Comparison of ENCODE assay signal across 9 cellular contexts in the genomic region with DNA sequence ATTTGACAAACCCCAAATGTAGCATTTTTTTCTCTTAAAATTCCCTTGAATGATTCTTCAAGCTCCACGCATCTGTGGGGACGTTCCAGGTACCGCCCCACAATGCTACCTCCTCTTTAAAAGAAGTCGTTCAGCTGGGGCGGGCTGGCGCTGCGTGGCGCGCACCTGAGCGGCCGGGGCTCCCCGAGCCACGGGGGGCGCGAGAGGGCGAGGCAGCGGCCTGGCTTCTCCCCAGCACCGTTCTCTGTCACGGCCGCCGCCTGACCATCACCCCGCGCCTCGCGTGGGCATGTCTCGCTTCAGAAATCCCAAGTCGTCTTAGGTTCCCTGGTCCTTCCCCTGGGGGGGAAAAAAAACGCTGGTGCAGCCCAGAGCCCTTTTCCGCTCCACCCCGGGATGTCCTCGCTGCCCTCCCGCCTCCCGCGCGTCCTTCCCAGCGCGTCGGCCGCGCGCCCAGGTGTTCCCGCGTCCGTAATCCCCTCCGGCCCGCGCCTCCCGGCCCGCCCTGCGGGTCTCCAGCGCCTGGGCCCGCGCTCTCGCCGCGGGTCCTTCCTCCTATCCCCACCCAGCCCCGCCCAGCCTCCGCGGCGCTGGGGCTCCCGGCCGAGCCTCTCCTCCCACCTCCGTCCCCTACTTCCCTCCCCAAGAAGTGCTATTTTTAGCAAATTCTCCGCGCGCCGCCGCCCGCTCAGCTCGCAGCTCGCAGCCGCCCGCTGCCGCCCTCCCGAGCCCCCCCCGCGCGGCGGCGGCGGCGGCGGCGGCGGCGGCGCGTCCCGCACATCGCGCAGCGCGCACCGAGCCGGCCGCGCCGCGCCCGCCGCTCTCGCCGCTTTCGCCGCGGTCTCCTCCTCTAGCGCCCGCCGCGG. TPM values are rescaled to one million over a fixed set of nuclear protein-coding genes. Genes with fewer than 3 reads are reported as not detected.
A peak's percentile ranks its signal among the peaks of the same experiment; 100 is the strongest.
DNase-seq lines count a peak whose midpoint lies in the region; ATAC-seq and TF ChIP-seq lines count a peak whose summit lies in the region.
"Had no signal": no experiment of that assay in that cellular context is flagged by ENCODE, and none has a peak within 500 bp of the region (broad histone marks: within the 10 kb centered on the region; RNA-seq: fewer than 3 reads in every experiment).

No MANE protein-coding gene starts in this region.

- peak; percentile 19 for ATAC-seq in activated CD4-positive, alpha-beta T cell treated with anti-CD3 and anti-CD28 coated beads for 36 hours
- ATAC-seq in sciatic nerve, result peak; percentile 53
- ATAC-seq in GM19395 (IDR thresholded peaks at IDR 0.05; ENCODE audit: unreplicated experiment), result no peak
- ATAC-seq in GM19023 (IDR thresholded peaks at IDR 0.05; ENCODE audit: unreplicated experiment), result no peak

- H3K4me1 ChIP-seq in iPS-15b (ENCODE audit: control insufficient read depth, insufficient read depth, low read length), result no peaks in the 10 kb centered on the region

- peaks cover 6% of the 10 kb centered on the region for H3K9me3 Mint-ChIP-seq in activated CD4-positive, alpha-beta T cell treated with anti-CD3 and anti-CD28 coated beads for 36 hours (ENCODE audit: low read depth)

- no peaks in the 10 kb centered on the region for H3K36me3 ChIP-seq in iPS-15b (ENCODE audit: control insufficient read depth, insufficient read depth, low read length)
- H3K36me3 ChIP-seq: adrenal gland had no signal

- CTCF ChIA-PET in activated CD4-positive, alpha-beta T cell treated with anti-CD3 and anti-CD28 coated beads for 36 hours (lab: Charles Lee), result interaction anchor here (0.6 to 1.6 kb wide), 3 partner anchors 8 to 316 kb away, joined by 3 to 6 read pairs (median 5); no protein-coding TSS in a partner anchor

- POLR2A ChIA-PET in activated CD4-positive, alpha-beta T cell treated with anti-CD3 and anti-CD28 coated beads for 36 hours (lab: Charles Lee), result no interaction called here

- peak; percentile 16 for DNase-seq in activated CD4-positive, alpha-beta T cell treated with anti-CD3 and anti-CD28 coated beads for 36 hours
- DNase-seq in activated CD4-positive, alpha-beta T cell treated with anti-CD3 and anti-CD28 coated beads, Interleukin-2, amount 50 U/mL, for 48 hours, result no peak
- DNase-seq in NCI-H1092 (lab: John Stamatoyannopoulos, UW) (peak; percentile 63), astrocyte of the spinal cord (ENCODE audit: low read depth, low spot score) (no peak), sciatic nerve (ENCODE audit: low spot score) (peak; percentile 67)

- peaks cover 36% of the 10 kb centered on the region for H3K27me3 Mint-ChIP-seq in activated CD4-positive, alpha-beta T cell treated with anti-CD3 and anti-CD28 coated beads for 36 hours

- intact Hi-C loops in activated CD4-positive, alpha-beta T cell treated with anti-CD3 and anti-CD28 coated beads for 36 hours (cut with DNase I, micrococcal nuclease), result no loop called here
- intact Hi-C loops in sciatic nerve (cut with DNase I), result no loop called here

- no peak overlapping the region for H3K9ac ChIP-seq in iPS-15b (ENCODE audit: low read depth, low read length)

- peak overlapping the region; percentile 56 for H3K4me3 ChIP-seq in astrocyte of the spinal cord (ENCODE audit: low read depth, low read length)
- peak overlapping the region; percentile 61 for H3K4me3 ChIP-seq in iPS-15b (ENCODE audit: low read depth, low read length)

- no peak for TF ChIP-seq CTCF in astrocyte of the spinal cord (IDR thresholded peaks at IDR 0.05; ENCODE audit: low read depth, low read length)

- in situ Hi-C loops in astrocyte of the spinal cord (cut with HindIII; ENCODE audit: low sequenced_read_pairs), result no loop called here

- peaks cover 4% of the 10 kb centered on the region for H3K4me1 Mint-ChIP-seq in activated CD4-positive, alpha-beta T cell treated with anti-CD3 and anti-CD28 coated beads for 36 hours

- no peaks in the 10 kb centered on the region for H3K9me3 ChIP-seq in iPS-15b (ENCODE audit: control insufficient read depth, insufficient read depth, low read length)

- H3K27ac Mint-ChIP-seq in activated CD4-positive, alpha-beta T cell treated with anti-CD3 and anti-CD28 coated beads for 36 hours, result no peak overlapping the region

- H3K36me3 Mint-ChIP-seq in activated CD4-positive, alpha-beta T cell treated with anti-CD3 and anti-CD28 coated beads for 36 hours (ENCODE audit: low read depth), result peaks cover 3% of the 10 kb centered on the region

- H3K4me3 Mint-ChIP-seq in activated CD4-positive, alpha-beta T cell treated with anti-CD3 and anti-CD28 coated beads for 36 hours, result peak overlapping the region; percentile 52

- peaks cover 35% of the 10 kb centered on the region for H3K27me3 ChIP-seq in iPS-15b (ENCODE audit: control insufficient read depth, insufficient read depth, low read length)
- H3K27me3 ChIP-seq: adrenal gland had no signal

RNA-seq across cellular contexts. Expression of gene PRPS1L1, which starts 58.8 kb away (rescaled TPM):
- total RNA-seq in activated CD4-positive, alpha-beta T cell treated with anti-CD3 and anti-CD28 coated beads for 36 hours, result not detected
- total RNA-seq in sciatic nerve, result not detected
- total RNA-seq: adrenal gland had no signal

Comparison
In these comparisons a context has a peak if more than half of its experiments do, and no peak if none do; other contexts are left out.
1. DNase-seq: peak in activated CD4-positive, alpha-beta T cell treated with anti-CD3 and anti-CD28 coated beads for 36 hours (single experiment), NCI-H1092 (single experiment) and sciatic nerve (single experiment); none in activated CD4-positive, alpha-beta T cell treated with anti-CD3 and anti-CD28 coated beads, Interleukin-2, amount 50 U/mL, for 48 hours (0 of 2) and astrocyte of the spinal cord (single experiment).
2. ATAC-seq: peak in activated CD4-positive, alpha-beta T cell treated with anti-CD3 and anti-CD28 coated beads for 36 hours (single experiment) and sciatic nerve (single experiment); none in GM19395 (single experiment) and GM19023 (single experiment).